In the genomic region with DNA sequence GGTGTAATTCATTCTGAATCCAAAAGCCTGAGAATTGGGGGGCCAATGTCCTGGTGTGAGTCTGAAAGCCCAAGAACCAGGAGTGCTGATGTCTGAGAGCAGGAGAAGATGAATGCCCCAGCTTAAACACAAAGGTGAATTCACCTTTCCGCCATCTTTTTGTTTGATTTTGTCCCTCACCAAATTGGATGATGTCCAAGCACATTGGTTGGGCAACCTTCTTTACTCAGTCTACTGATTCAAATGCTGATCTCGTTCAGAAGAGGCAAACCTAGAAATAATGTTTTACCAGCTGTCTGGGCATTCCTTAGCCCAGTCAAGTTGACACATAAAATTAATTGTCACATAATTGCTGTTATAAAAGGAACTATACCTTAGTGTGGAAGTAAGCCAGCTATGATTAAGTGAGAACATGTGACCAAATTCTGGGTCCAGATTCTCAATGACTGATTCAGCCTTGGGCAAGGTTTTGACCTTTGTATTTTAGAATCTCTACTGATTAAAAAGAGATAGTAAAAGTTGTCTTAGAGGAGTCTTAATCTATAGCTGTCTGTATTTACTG, we compare ENCODE assay signal across 24 cellular contexts. TPM values are rescaled to one million over a fixed set of nuclear protein-coding genes. Genes with fewer than 3 reads are reported as not detected.
A peak's percentile ranks its signal among the peaks of the same experiment; 100 is the strongest.
DNase-seq lines count a peak whose midpoint lies in the region; ATAC-seq and TF ChIP-seq lines count a peak whose summit lies in the region.
"Had no signal": no experiment of that assay in that cellular context is flagged by ENCODE, and none has a peak within 500 bp of the region (broad histone marks: within the 10 kb centered on the region; RNA-seq: fewer than 3 reads in every experiment).

No MANE protein-coding gene starts in this region.

- TF ChIP-seq POLR2A in transverse colon (IDR thresholded peaks at IDR 0.05), result no peak

- peak; percentile 11 for DNase-seq in NCI-H2196 (lab: John Stamatoyannopoulos, UW; ENCODE audit: unreplicated experiment)
- no peak for DNase-seq in NCI-H2196 treated with DMSO at 0.1 percent for 48 hours (lab: John Stamatoyannopoulos, UW; ENCODE audit: unreplicated experiment)
- DNase-seq in NCI-H2029 (lab: John Stamatoyannopoulos, UW), result peak; percentile 14
- no peak for DNase-seq in epithelial cell of prostate (ENCODE audit: low read depth, low spot score)
- no peak for DNase-seq in transverse colon
- DNase-seq in WERI-Rb-1, result no peak
- DNase-seq: 8988T; activated CD4-positive, alpha-beta memory T cell treated with anti-CD3 and anti-CD28 coated beads, Interleukin-2, amount 10 ng/mL, durations not matched to agents 7 days and 5 days; activated T-cell treated with anti-CD3 and anti-CD28 coated beads, Interleukin-2, amount 50 U/mL, for 48 hours; C1 segment of cervical spinal cord; endodermal cell; islet precursor cell; naive thymus-derived CD4-positive, alpha-beta T cell; NCI-H1048; NCI-H2171; NCI-H748 treated with DMSO at 0.1 percent for 48 hours; ovary; stimulated activated CD4-positive, alpha-beta T cell treated with anti-CD3 and anti-CD28 coated beads, Interleukin-2, amount 100 ng/mL, for 24 hours; stimulated activated naive CD8-positive, alpha-beta T cell treated with anti-CD3 and anti-CD28 coated beads, Interleukin-15, Interleukin-2, amounts not matched to agents 100 U/mL and 50 U/mL, for 24 hours; T-helper 2 cell had no signal

- TF ChIP-seq CTCF in transverse colon (IDR thresholded peaks at IDR 0.05) (no peak), WERI-Rb-1 (IDR thresholded peaks at IDR 0.05; ENCODE audit: low read depth, low read length) (no peak)

- H3K36me3 ChIP-seq in transverse colon (no peaks in the 10 kb centered on the region), WERI-Rb-1 (no peaks in the 10 kb centered on the region)
- H3K36me3 ChIP-seq: ovary had no signal

- H3K4me3 ChIP-seq in transverse colon, result no peak overlapping the region
- H3K4me3 ChIP-seq in WERI-Rb-1 (ENCODE audit: low read depth, low read length), result no peak overlapping the region
- H3K4me3 ChIP-seq: ovary had no signal

- 39 to 41% methylated on average over 2 of the region's 2 CpGs for WGBS in transverse colon (ENCODE audit: low coverage in 1 of 2), 2 donors

- TF ChIP-seq EP300 in transverse colon (IDR thresholded peaks at IDR 0.05; ENCODE audit: low read depth), result no peak

- in situ Hi-C loops in transverse colon (cut with MboI; ENCODE audit: low pct_ligation_motif_present in 1 of 4, low pct_unique_long_range_greater_than_20kb in 1 of 4, low sequenced_read_pairs in 3 of 4), result no loop called here

- peaks cover 0 to 36% (median 24%) of the 10 kb centered on the region in 4 donors for H3K4me1 ChIP-seq in transverse colon

- H3K27ac ChIP-seq in epithelial cell of prostate (peak overlapping the region; percentile 15), transverse colon (peak overlapping the region; percentile 16 to 40 (median 26)), WERI-Rb-1 (no peak overlapping the region)
- H3K27ac ChIP-seq: HL-60, ovary had no signal

- H3K9me3 ChIP-seq in transverse colon (no peaks in the 10 kb centered on the region), WERI-Rb-1 (ENCODE audit: severe bottlenecking) (no peaks in the 10 kb centered on the region)
- H3K9me3 ChIP-seq: ovary had no signal

- ATAC-seq in GM18511 (IDR thresholded peaks at IDR 0.05; ENCODE audit: unreplicated experiment), result no peak
- no peak for ATAC-seq in HG03342 (IDR thresholded peaks at IDR 0.05; ENCODE audit: unreplicated experiment)
- ATAC-seq: naive thymus-derived CD4-positive, alpha-beta T cell; stimulated activated naive CD8-positive, alpha-beta T cell treated with anti-CD3 and anti-CD28 coated beads, Interleukin-15, Interleukin-2, amounts not matched to agents 100 U/mL and 50 U/mL, for 24 hours; WTC11 had no signal

- intact Hi-C loops in transverse colon (cut with DNase I; ENCODE audit: low total_unique reads), result no loop called here

- H3K27me3 ChIP-seq in transverse colon (no peaks in the 10 kb centered on the region), WERI-Rb-1 (ENCODE audit: insufficient read depth, low read depth, severe bottlenecking) (no peaks in the 10 kb centered on the region)
- H3K27me3 ChIP-seq: ovary had no signal

RNA-seq across cellular contexts. Expression of gene SLC4A4, which starts 34.5 kb away (rescaled TPM):
- 100 to 1,000 TPM in 3 of 4 donors, 10 to 100 TPM in 1; 91.7 to 182 (median 134) TPM for total RNA-seq in transverse colon

Comparison
In these comparisons a context has a peak if more than half of its experiments do, and no peak if none do; other contexts are left out.
1. DNase-seq: peak in NCI-H2196 (single experiment) and NCI-H2029 (single experiment); none in NCI-H2196 treated with DMSO at 0.1 percent for 48 hours (single experiment), epithelial cell of prostate (single experiment), transverse colon (single experiment) and WERI-Rb-1 (single experiment).